8 cellular contexts compared by ENCODE assay signal in the genomic region with DNA sequence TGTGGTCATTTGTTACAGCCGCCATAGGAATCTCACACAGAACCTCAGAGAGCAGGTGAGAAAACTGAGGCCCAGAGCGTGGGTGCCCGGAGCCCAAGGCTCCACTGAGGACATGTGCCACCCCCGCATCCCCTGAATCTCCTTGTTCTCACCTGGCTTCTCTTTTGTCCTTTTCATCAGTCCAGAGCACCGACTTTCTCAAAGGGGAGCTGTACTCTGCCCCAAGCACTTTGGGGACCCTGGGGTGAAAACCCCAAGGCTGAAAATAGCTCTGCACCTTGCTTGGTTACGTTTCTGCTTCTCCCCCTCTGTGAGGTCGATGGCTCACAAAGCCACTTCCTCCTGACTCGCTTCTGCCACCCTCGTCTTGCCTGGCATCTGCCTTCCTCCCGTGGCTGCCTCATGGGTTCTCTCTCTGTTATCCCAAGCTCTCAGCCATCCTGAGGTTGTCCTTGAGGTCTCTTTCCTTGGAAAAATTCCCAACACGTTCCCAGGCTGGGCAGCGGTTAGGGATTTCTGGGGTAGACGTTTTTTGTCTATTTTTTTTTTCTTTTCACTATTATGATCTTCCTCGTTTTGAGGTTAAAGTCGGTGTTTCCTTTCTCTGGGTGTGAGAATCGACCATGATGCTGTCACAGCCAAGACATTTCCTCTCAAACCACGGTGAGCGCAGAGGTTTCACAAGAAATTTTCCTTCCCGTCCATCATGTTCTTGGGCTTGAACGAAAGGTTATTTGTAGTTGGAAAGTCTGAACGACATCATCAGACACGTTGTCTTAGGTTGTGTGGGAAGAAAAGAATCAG. TPM values are rescaled to one million over a fixed set of nuclear protein-coding genes. Genes with fewer than 3 reads are reported as not detected.
DNase-seq lines count a peak whose midpoint lies in the region; ATAC-seq and TF ChIP-seq lines count a peak whose summit lies in the region.

No MANE protein-coding gene starts in this region.

- H3K4me3 Mint-ChIP-seq in dendritic cell treated with granulocyte-macrophage colony-stimulating factor and Interleukin-4, amounts not matched to agents 40 ng/mL and 50 ng/mL, for 4 days, result peak overlapping the region; percentile 39

- H3K36me3 Mint-ChIP-seq in dendritic cell treated with granulocyte-macrophage colony-stimulating factor and Interleukin-4, amounts not matched to agents 40 ng/mL and 50 ng/mL, for 4 days (ENCODE audit: low read depth), result no peaks in the 10 kb centered on the region

- H3K27me3 Mint-ChIP-seq in dendritic cell treated with granulocyte-macrophage colony-stimulating factor and Interleukin-4, amounts not matched to agents 40 ng/mL and 50 ng/mL, for 4 days, result peaks cover 26% of the 10 kb centered on the region

- H3K27ac Mint-ChIP-seq in dendritic cell treated with granulocyte-macrophage colony-stimulating factor and Interleukin-4, amounts not matched to agents 40 ng/mL and 50 ng/mL, for 4 days, result peak overlapping the region; percentile 66

- peak; percentile 29 for TF ChIP-seq POLR2A in GM18951 (IDR thresholded peaks at IDR 0.05; ENCODE audit: extremely low read depth, insufficient read depth, insufficient read length)

- H3K4me1 Mint-ChIP-seq in dendritic cell treated with granulocyte-macrophage colony-stimulating factor and Interleukin-4, amounts not matched to agents 40 ng/mL and 50 ng/mL, for 4 days (ENCODE audit: low read depth), result peaks cover 61% of the 10 kb centered on the region

- ATAC-seq in HG03097 (IDR thresholded peaks at IDR 0.05; ENCODE audit: low FRiP score, unreplicated experiment), result peak; percentile 61

- H3K9me3 Mint-ChIP-seq in dendritic cell treated with granulocyte-macrophage colony-stimulating factor and Interleukin-4, amounts not matched to agents 40 ng/mL and 50 ng/mL, for 4 days, result no peaks in the 10 kb centered on the region

- in situ Hi-C loops in GM18951 (cut with MboI; ENCODE audit: low sequenced_read_pairs, unreplicated experiment), result no loop called here

- intact Hi-C loops in dendritic cell treated with granulocyte-macrophage colony-stimulating factor and Interleukin-4, amounts not matched to agents 40 ng/mL and 50 ng/mL, for 4 days (cut with micrococcal nuclease), result no loop called here

- DNase-seq in T-helper 9 cell (peak; percentile 41), NCI-H524 treated with DMSO at 0.1 percent for 48 hours (lab: John Stamatoyannopoulos, UW) (no peak), NCI-H1105 (lab: John Stamatoyannopoulos, UW) (no peak), SK-N-DZ (ENCODE audit: low spot score) (no peak)
- peak; percentile 73 to 76 for DNase-seq in stimulated activated CD8-positive, alpha-beta memory T cell treated with anti-CD3 and anti-CD28 coated beads, Interleukin-7, amount 100 ng/mL, for 4 hours (ENCODE audit: low read depth in 2 of 2)

RNA-seq across cellular contexts. Expression of gene IRF8, which starts 37.2 kb away (rescaled TPM):
- not detected in 2 replicates for polyA plus RNA-seq in SK-N-DZ (2014; cell fraction: cytosol; rRNA removed)
- not detected in 2 replicates for polyA plus RNA-seq in SK-N-DZ (2014; cell fraction: nucleus; rRNA removed)

Comparison
In these comparisons a context has a peak if more than half of its experiments do, and no peak if none do; other contexts are left out.
1. DNase-seq: peak in T-helper 9 cell (single experiment) and stimulated activated CD8-positive, alpha-beta memory T cell treated with anti-CD3 and anti-CD28 coated beads, Interleukin-7, amount 100 ng/mL, for 4 hours (2 of 2); none in NCI-H524 treated with DMSO at 0.1 percent for 48 hours (single experiment), NCI-H1105 (single experiment) and SK-N-DZ (single experiment).